ENCODE assay signal across 25 cellular contexts in the genomic region with DNA sequence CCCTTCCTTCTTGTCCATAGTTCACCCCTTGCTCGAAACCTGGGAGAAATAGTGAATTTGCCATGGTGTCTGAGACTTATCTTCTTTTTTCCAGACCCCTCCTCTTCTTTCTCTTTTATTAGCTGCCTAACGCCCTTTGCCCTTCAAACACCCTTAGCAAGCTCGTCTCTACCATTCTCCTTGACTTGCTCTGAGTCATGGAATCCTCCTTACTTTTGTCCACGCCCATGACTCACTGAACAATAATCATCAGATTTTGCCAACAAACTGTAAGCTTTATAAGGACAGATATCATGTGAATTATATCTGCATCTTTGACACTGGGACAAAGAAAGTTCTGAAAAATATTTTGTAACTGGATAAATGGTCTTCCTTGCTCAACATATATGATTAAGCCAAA.
A peak's percentile ranks its signal among the peaks of the same experiment; 100 is the strongest.
DNase-seq lines count a peak whose midpoint lies in the region; ATAC-seq and TF ChIP-seq lines count a peak whose summit lies in the region.
"Had no signal": no experiment of that assay in that cellular context is flagged by ENCODE, and none has a peak within 500 bp of the region (broad histone marks: within the 10 kb centered on the region; RNA-seq: fewer than 3 reads in every experiment).

No MANE protein-coding gene starts in this region.

- TF ChIP-seq POLR2A in gastroesophageal sphincter (IDR thresholded peaks at IDR 0.05): no peak

- H3K27ac ChIP-seq in RWPE1: no peak overlapping the region
- no peak overlapping the region for H3K27ac ChIP-seq in gastroesophageal sphincter
- H3K27ac ChIP-seq: BLaER1 treated with 17β-estradiol and CSF1 and Interleukin-3, amounts not matched to agents 10 nM and 100 nM; Peyer's patch; SJCRH30 had no signal

- ATAC-seq in gastroesophageal sphincter: no peak
- ATAC-seq: HCT116, HepG2, Right ventricle myocardium inferior, SK-N-SH treated with all-trans-retinoic acid at 6 μM for 48 hours had no signal

- H3K27me3 ChIP-seq in gastroesophageal sphincter: no peaks in the 10 kb centered on the region
- H3K27me3 ChIP-seq: BLaER1 treated with 17β-estradiol and CSF1 and Interleukin-3, amounts not matched to agents 10 nM and 100 nM; Peyer's patch; SJCRH30 had no signal

- no peaks in the 10 kb centered on the region for H3K36me3 ChIP-seq in gastroesophageal sphincter
- H3K36me3 ChIP-seq: BLaER1 treated with 17β-estradiol and CSF1 and Interleukin-3, amounts not matched to agents 10 nM and 100 nM; Peyer's patch; SJCRH30 had no signal

- TF ChIP-seq CTCF in RWPE1 (conservative IDR thresholded peaks at IDR 0.05; ENCODE audit: low read depth) (no peak), retinal pigment epithelial cell (conservative IDR thresholded peaks at IDR 0.05; ENCODE audit: low read depth, low read length) (no peak), gastroesophageal sphincter (IDR thresholded peaks at IDR 0.05) (no peak)

- POLR2A ChIA-PET in RWPE1 (lab: Yijun Ruan, JAX; ENCODE audit: low non-redundant PET): no interaction called here

- no peaks in the 10 kb centered on the region for H3K9me3 ChIP-seq in gastroesophageal sphincter
- H3K9me3 ChIP-seq: Peyer's patch, SJCRH30 had no signal

- DNase-seq in ELR (ENCODE audit: low read depth): peak; percentile 52
- DNase-seq in HT1080 (ENCODE audit: low read depth): peak; percentile 75
- DNase-seq in RWPE1 (ENCODE audit: low spot score): peak; percentile 62
- DNase-seq in retinal pigment epithelial cell (ENCODE audit: low read depth): peak; percentile 25
- DNase-seq in ecto neural progenitor cell (ENCODE audit: low spot score): no peak
- DNase-seq in iPS-NIHi7 (ENCODE audit: extremely low spot score): no peak
- DNase-seq: AML-193; CD4-positive, alpha-beta T cell; COR-L47; DMS79; EL; GF-D8; Kasumi-1; MM.1S; NCI-H2029 treated with DMSO at 0.1 percent for 48 hours; NCI-H2227 treated with DMSO at 0.1 percent for 48 hours; NCI-H526 treated with DMSO at 0.1 percent for 48 hours; Peyer's patch; SJCRH30 had no signal

- H3K4me1 ChIP-seq in gastroesophageal sphincter: no peaks in the 10 kb centered on the region
- H3K4me1 ChIP-seq: Peyer's patch, SJCRH30 had no signal

- H3K4me3 ChIP-seq in retinal pigment epithelial cell (ENCODE audit: low read length) (no peak overlapping the region), gastroesophageal sphincter (no peak overlapping the region)
- H3K4me3 ChIP-seq: BLaER1 treated with 17β-estradiol and CSF1 and Interleukin-3, amounts not matched to agents 10 nM and 100 nM; Peyer's patch; SJCRH30 had no signal

- CTCF ChIA-PET in RWPE1 (lab: Yijun Ruan, JAX): interaction anchor here (0.7 to 0.8 kb wide), 2 partner anchors 47 to 684 kb away, joined by 3 read pairs; no protein-coding TSS in a partner anchor

- WGBS in gastroesophageal sphincter (ENCODE audit: low coverage in 1 of 2), 2 donors: 68 to 90% methylated on average over 3 to 4 of the region's 4 CpGs

- TF ChIP-seq EP300 in gastroesophageal sphincter (IDR thresholded peaks at IDR 0.05): no peak

Comparison
In these comparisons a context has a peak if more than half of its experiments do, and no peak if none do; other contexts are left out.
1. DNase-seq: peak in ELR (single experiment), HT1080 (single experiment), RWPE1 (single experiment) and retinal pigment epithelial cell (single experiment); none in ecto neural progenitor cell (single experiment) and iPS-NIHi7 (single experiment).